Comparison of ENCODE assay signal across 3 cellular contexts in genomic region chr2:136067897-136068540, GRCh38.
TF ChIP-seq lines count a peak whose summit lies in the region.

No MANE protein-coding gene starts in this region.

TF ChIP-seq in SK-N-SH, 30 proteins besides CTCF, POLR2A, EP300 and RAD21 (continued from another document):
- no peak for TF ChIP-seq REST (IDR thresholded peaks at IDR 0.05; ENCODE audit: low read depth, low read length)
- no peak for TF ChIP-seq CHD2 (IDR thresholded peaks at IDR 0.05; ENCODE audit: low read length, partially characterized antibody)
- no peak for TF ChIP-seq USF2 (IDR thresholded peaks at IDR 0.05; ENCODE audit: borderline replicate concordance, low read depth, low read length)
- TF ChIP-seq RCOR1 (IDR thresholded peaks at IDR 0.05; ENCODE audit: low read length): peak; percentile 42; the same call in 1 of the 2 replicates
- TF ChIP-seq FOXJ3 (CRISPR knock-in tag; IDR thresholded peaks at IDR 0.05): peak; percentile 67; the same call in 1 of the 2 replicates
- TF ChIP-seq TCF12 (IDR thresholded peaks at IDR 0.05): 0 out of 2 replicates have a peak, but pooled peaks have one; percentile 16
- no peak for TF ChIP-seq RXRA (IDR thresholded peaks at IDR 0.05; ENCODE audit: borderline replicate concordance, low read depth)
- TF ChIP-seq EZH2phosphoT487 (IDR thresholded peaks at IDR 0.05; ENCODE audit: borderline replicate concordance, low read depth): no peak
- peak; percentile 92 for TF ChIP-seq GATA2 (CRISPR knock-in tag; IDR thresholded peaks at IDR 0.05)
- no peak for TF ChIP-seq SIN3A (IDR thresholded peaks at IDR 0.05; ENCODE audit: borderline replicate concordance, low read depth, low read length)
- TF ChIP-seq NRF1 (IDR thresholded peaks at IDR 0.05; ENCODE audit: low read depth, low read length): no peak

TF ChIP-seq in SK-N-SH treated with all-trans-retinoic acid at 6 μM for 48 hours, 23 proteins besides CTCF, POLR2A, EP300 and RAD21 (continued from another document):
- TF ChIP-seq POU6F1 (CRISPR knock-in tag; IDR thresholded peaks at IDR 0.05; ENCODE audit: borderline replicate concordance, low read depth) (no peak), ZNF8 (CRISPR knock-in tag; IDR thresholded peaks at IDR 0.05) (no peak), ZFP3 (CRISPR knock-in tag; IDR thresholded peaks at IDR 0.05) (no peak), TSHZ2 (CRISPR knock-in tag; IDR thresholded peaks at IDR 0.05) (no peak), ISL1 (CRISPR knock-in tag; IDR thresholded peaks at IDR 0.05) (no peak)

TF ChIP-seq in WTC11, 78 proteins besides CTCF, POLR2A, EP300 and RAD21 (continued from another document):
- TF ChIP-seq STAT6 (CRISPR knock-in tag; conservative IDR thresholded peaks at IDR 0.05; ENCODE audit: low read depth) (no peak), MLX (CRISPR knock-in tag; IDR thresholded peaks at IDR 0.05) (no peak), NR1H2 (CRISPR knock-in tag; IDR thresholded peaks at IDR 0.05) (no peak), ZNF317 (CRISPR knock-in tag; IDR thresholded peaks at IDR 0.05; ENCODE audit: borderline replicate concordance, low read depth) (no peak), SOX15 (CRISPR knock-in tag; IDR thresholded peaks at IDR 0.05) (no peak), IRF2 (CRISPR knock-in tag; IDR thresholded peaks at IDR 0.05; ENCODE audit: borderline replicate concordance, low read depth) (no peak), GABPB1 (CRISPR knock-in tag; IDR thresholded peaks at IDR 0.05) (no peak), AR (CRISPR knock-in tag; IDR thresholded peaks at IDR 0.05) (no peak), NR3C1 (CRISPR knock-in tag; conservative IDR thresholded peaks at IDR 0.05; ENCODE audit: low read depth) (no peak), CDX4 (CRISPR knock-in tag; IDR thresholded peaks at IDR 0.05; ENCODE audit: borderline replicate concordance) (no peak), ZNF281 (CRISPR knock-in tag; IDR thresholded peaks at IDR 0.05) (no peak), MXD4 (CRISPR knock-in tag; IDR thresholded peaks at IDR 0.05; ENCODE audit: borderline replicate concordance) (no peak), ZNF121 (CRISPR knock-in tag; IDR thresholded peaks at IDR 0.05) (no peak), KAT7 (CRISPR knock-in tag; IDR thresholded peaks at IDR 0.05; ENCODE audit: borderline replicate concordance) (no peak), NFYB (CRISPR knock-in tag; conservative IDR thresholded peaks at IDR 0.05; ENCODE audit: low read depth) (no peak)
